ENCODE assay signal across 27 cellular contexts in the genomic region with DNA sequence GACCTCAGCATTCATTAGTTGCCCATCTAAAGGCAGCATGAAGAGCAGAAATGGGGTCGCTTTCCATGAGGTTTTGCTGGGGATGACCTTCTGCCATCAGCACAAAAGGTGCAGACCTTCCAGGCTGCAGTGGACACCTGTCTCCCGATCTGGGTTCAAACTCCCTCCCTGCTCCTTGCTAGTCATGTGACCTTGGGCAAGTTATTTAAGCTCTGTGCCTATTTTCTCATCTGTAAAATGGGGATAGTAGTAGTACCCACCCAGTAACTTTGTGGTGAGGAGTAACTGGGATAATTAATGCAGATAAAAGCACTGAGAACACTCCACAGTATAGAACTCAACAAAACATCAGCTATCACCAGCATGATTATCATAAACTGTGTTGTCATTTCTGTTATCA.
"Had no signal": no experiment of that assay in that cellular context is flagged by ENCODE, and none has a peak within 500 bp of the region (broad histone marks: within the 10 kb centered on the region; RNA-seq: fewer than 3 reads in every experiment).

No MANE protein-coding gene starts in this region.

- H3K9me3 ChIP-seq: stomach, suprapubic skin, testis, thoracic aorta, thyroid gland, tibial artery, tibial nerve, transverse colon, upper lobe of left lung, upper lobe of right lung, uterus, vagina had no signal

- H3K27ac ChIP-seq: stomach, suprapubic skin, testis, thoracic aorta, thyroid gland, tibial artery, tibial nerve, transverse colon, upper lobe of left lung, upper lobe of right lung, uterus, vagina had no signal

- DNase-seq: stimulated activated CD4-positive, alpha-beta T cell treated with anti-CD3 and anti-CD28 coated beads, Interleukin-2, amount 100 ng/mL, for 48 hours; stimulated activated CD4-positive, alpha-beta T cell treated with anti-CD3 and anti-CD28 coated beads, Interleukin-4, amount 100 ng/mL, for 1 hour; stimulated activated CD4-positive, alpha-beta T cell treated with anti-CD3 and anti-CD28 coated beads, Interleukin-4, amount 100 ng/mL, for 24 hours; stimulated activated CD4-positive, alpha-beta T cell treated with anti-CD3 and anti-CD28 coated beads, Interleukin-4, amount 100 ng/mL, for 4 hours; stimulated activated CD8-positive, alpha-beta memory T cell treated with anti-CD3 and anti-CD28 coated beads, Interleukin-4, amount 100 ng/mL, for 48 hours; stimulated activated naive B cell treated with anti-CD40 and anti-IgM and Interleukin-4, amounts not matched to agents 10 μg/mL and 1 μg/mL and 100 μg/mL, for 72 hours; stimulated activated naive CD4-positive, alpha-beta T cell; stimulated activated naive CD4-positive, alpha-beta T cell treated with Interleukin-2 at 50 U/mL for 16 hours; stimulated activated naive CD8-positive, alpha-beta T cell treated with anti-CD3 and anti-CD28 coated beads, Interleukin-15, amount 100 ng/mL, for 72 hours; stimulated activated naive CD8-positive, alpha-beta T cell treated with anti-CD3 and anti-CD28 coated beads, Interleukin-15, Interleukin-2, amounts not matched to agents 100 U/mL and 50 U/mL, for 24 hours; stomach; substantia nigra; testis; thyroid gland; tibial artery; transverse colon; trophoblast cell; upper lobe of left lung; upper lobe of right lung; uterus had no signal

- ATAC-seq: stimulated activated effector memory CD8-positive, alpha-beta T cell treated with anti-CD3 and anti-CD28 coated beads, Interleukin-12 subunit alpha, Interleukin-12 subunit beta, amount 100 ng/mL, for 72 hours; stimulated activated memory B cell treated with anti-CD40 and anti-IgM and Interleukin-4, amounts not matched to agents 10 μg/mL and 1 μg/mL and 100 μg/mL, for 72 hours; stimulated activated naive B cell treated with anti-CD40 and anti-IgM and Interleukin-4, amounts not matched to agents 10 μg/mL and 1 μg/mL and 100 μg/mL, for 72 hours; stimulated activated naive CD8-positive, alpha-beta T cell treated with anti-CD3 and anti-CD28 coated beads, Interleukin-15, amount 100 ng/mL, for 72 hours; stimulated activated naive CD8-positive, alpha-beta T cell treated with anti-CD3 and anti-CD28 coated beads, Interleukin-15, Interleukin-2, amounts not matched to agents 100 U/mL and 50 U/mL, for 24 hours; upper lobe of right lung had no signal

- H3K36me3 ChIP-seq: stomach, suprapubic skin, thoracic aorta, thyroid gland, tibial artery, transverse colon, uterus, vagina had no signal

- H3K27me3 ChIP-seq: stomach, suprapubic skin, testis, thyroid gland, tibial artery, tibial nerve, transverse colon, upper lobe of left lung, upper lobe of right lung, uterus, vagina had no signal

- H3K4me3 ChIP-seq: stomach, suprapubic skin, testis, thoracic aorta, thyroid gland, tibial artery, tibial nerve, transverse colon, upper lobe of left lung, upper lobe of right lung, uterus, vagina had no signal

- FAIRE-seq: urothelium cell line had no signal

- H3K4me1 ChIP-seq: stomach, suprapubic skin, testis, thyroid gland, tibial artery, tibial nerve, transverse colon, upper lobe of left lung, upper lobe of right lung, uterus, vagina had no signal
